In genomic region chr1:27887215-27888035, GRCh38 we compare ENCODE assay signal across 10 cellular contexts. TPM values are rescaled to one million over a fixed set of nuclear protein-coding genes. Genes with fewer than 3 reads are reported as not detected.
A peak's percentile ranks its signal among the peaks of the same experiment; 100 is the strongest.
DNase-seq lines count a peak whose midpoint lies in the region; ATAC-seq and TF ChIP-seq lines count a peak whose summit lies in the region.
"Had no signal": no experiment of that assay in that cellular context is flagged by ENCODE, and none has a peak within 500 bp of the region (broad histone marks: within the 10 kb centered on the region; RNA-seq: fewer than 3 reads in every experiment).

No MANE protein-coding gene starts in this region.

- H2AFZ ChIP-seq in osteoblast (ENCODE audit: low read length): no peak overlapping the region

- H3K27me3 ChIP-seq in osteoblast (ENCODE audit: insufficient read depth, low read length): no peaks in the 10 kb centered on the region

- peaks cover 80% of the 10 kb centered on the region for H3K4me1 Mint-ChIP-seq in activated CD8-positive, alpha-beta T cell treated with anti-CD3 and anti-CD28 coated beads, Interleukin-2, amount 10 ng/mL, durations not matched to agents 7 days and 5 days (ENCODE audit: low read depth)

- no peaks in the 10 kb centered on the region for H3K9me3 ChIP-seq in osteoblast (ENCODE audit: low read depth, low read length)

- CTCF ChIA-PET in activated CD8-positive, alpha-beta T cell treated with anti-CD3 and anti-CD28 coated beads, Interleukin-2, amount 10 ng/mL, durations not matched to agents 7 days and 5 days (lab: Charles Lee): interaction anchor here (0.9 to 2.3 kb wide), 3 partner anchors 9 to 30 kb away, joined by 4 to 8 read pairs (median 7); no protein-coding TSS in a partner anchor

- peaks cover 88% of the 10 kb centered on the region for H3K36me3 Mint-ChIP-seq in activated CD8-positive, alpha-beta T cell treated with anti-CD3 and anti-CD28 coated beads, Interleukin-2, amount 10 ng/mL, durations not matched to agents 7 days and 5 days (ENCODE audit: low read depth)

- H3K27me3 Mint-ChIP-seq in activated CD8-positive, alpha-beta T cell treated with anti-CD3 and anti-CD28 coated beads, Interleukin-2, amount 10 ng/mL, durations not matched to agents 7 days and 5 days (ENCODE audit: low read depth): no peaks in the 10 kb centered on the region

- H4K20me1 ChIP-seq in osteoblast (ENCODE audit: insufficient read depth, low read length): no peaks in the 10 kb centered on the region

- no peaks in the 10 kb centered on the region for H3K9me3 Mint-ChIP-seq in activated CD8-positive, alpha-beta T cell treated with anti-CD3 and anti-CD28 coated beads, Interleukin-2, amount 10 ng/mL, durations not matched to agents 7 days and 5 days (ENCODE audit: insufficient read depth)

- POLR2A ChIA-PET in activated CD8-positive, alpha-beta T cell treated with anti-CD3 and anti-CD28 coated beads, Interleukin-2, amount 10 ng/mL, durations not matched to agents 7 days and 5 days (lab: Charles Lee): interaction anchor here (1.6 kb wide), 1 partner anchor 18 kb away, joined by 6 read pairs; no protein-coding TSS in a partner anchor

- TF ChIP-seq CTCF in osteoblast (IDR thresholded peaks at IDR 0.05; ENCODE audit: extremely low read depth, low read depth, low read length): no peak

- no peak overlapping the region for H3K4me2 ChIP-seq in osteoblast (ENCODE audit: insufficient read depth, low read length)

- H3K27ac Mint-ChIP-seq in activated CD8-positive, alpha-beta T cell treated with anti-CD3 and anti-CD28 coated beads, Interleukin-2, amount 10 ng/mL, durations not matched to agents 7 days and 5 days: peak overlapping the region; percentile 90

- H3K4me3 Mint-ChIP-seq in activated CD8-positive, alpha-beta T cell treated with anti-CD3 and anti-CD28 coated beads, Interleukin-2, amount 10 ng/mL, durations not matched to agents 7 days and 5 days: peak overlapping the region; percentile 73

- H3K27ac ChIP-seq in osteoblast (ENCODE audit: low read depth, low read length): no peak overlapping the region

- ATAC-seq in activated CD8-positive, alpha-beta T cell treated with anti-CD3 and anti-CD28 coated beads, Interleukin-2, amount 10 ng/mL, durations not matched to agents 7 days and 5 days: peak; percentile 89

- H3K36me3 ChIP-seq in osteoblast (ENCODE audit: insufficient read depth, low read length): peaks cover 31% of the 10 kb centered on the region

- DNase-seq in GDM1 (lab: John Stamatoyannopoulos, UW): peak; percentile 73
- peak; percentile 90 to 92 for DNase-seq in Kasumi-1 (lab: John Stamatoyannopoulos, UW)
- peak; percentile 75 for DNase-seq in activated CD8-positive, alpha-beta T cell treated with anti-CD3 and anti-CD28 coated beads, Interleukin-2, amount 10 ng/mL, durations not matched to agents 7 days and 5 days
- peak; percentile 35 for DNase-seq in mesenteric fat pad (ENCODE audit: low spot score)
- no peak for DNase-seq in GM03348 (ENCODE audit: low spot score)
- no peak for DNase-seq in osteoblast (ENCODE audit: insufficient read length, low spot score, missing footprints)
- no peak for DNase-seq in HCEC 1CT
- no peak for DNase-seq in NCI-H187 treated with DMSO at 0.1 percent for 48 hours (lab: John Stamatoyannopoulos, UW)
- DNase-seq: effector CD8-positive, alpha-beta T cell; stimulated activated CD4-positive, alpha-beta T cell treated with anti-CD3 and anti-CD28 coated beads, Interleukin-4, amount 100 ng/mL, for 1 hour had no signal

- no peaks in the 10 kb centered on the region for H3K79me2 ChIP-seq in osteoblast (ENCODE audit: insufficient read depth, low read length)

- no peaks in the 10 kb centered on the region for H3K4me1 ChIP-seq in osteoblast (ENCODE audit: insufficient read depth, low read length)

- no peak overlapping the region for H3K4me3 ChIP-seq in osteoblast (ENCODE audit: insufficient read depth, low read length)

RNA-seq across cellular contexts. Expression of gene THEMIS2, which starts 15.1 kb away (rescaled TPM):
- 10 to 100 TPM; 35.9 to 39.9 TPM for total RNA-seq in activated CD8-positive, alpha-beta T cell treated with anti-CD3 and anti-CD28 coated beads, Interleukin-2, amount 10 ng/mL, durations not matched to agents 7 days and 5 days
- total RNA-seq in mesenteric fat pad (64.9 TPM), osteoblast (16.8 and 17.4 TPM in 2 replicates)

RNA-seq across cellular contexts. Expression of gene RPA2, which starts 26.9 kb away (rescaled TPM):
- total RNA-seq in activated CD8-positive, alpha-beta T cell treated with anti-CD3 and anti-CD28 coated beads, Interleukin-2, amount 10 ng/mL, durations not matched to agents 7 days and 5 days: 10 to 100 TPM; 79.0 to 81.0 TPM
- total RNA-seq in mesenteric fat pad (31.6 TPM), osteoblast (20.6 and 49.8 TPM in 2 replicates)

RNA-seq across cellular contexts. Expression of gene SMPDL3B, which starts 47.4 kb away (rescaled TPM):
- under 1 TPM; 0.76 to 0.82 TPM for total RNA-seq in activated CD8-positive, alpha-beta T cell treated with anti-CD3 and anti-CD28 coated beads, Interleukin-2, amount 10 ng/mL, durations not matched to agents 7 days and 5 days
- not detected for total RNA-seq in mesenteric fat pad
- total RNA-seq in osteoblast: under 0.01 TPM in 1 of 2 replicates, not detected in the other

RNA-seq across cellular contexts. Expression of gene PPP1R8, which starts 56.8 kb away (rescaled TPM):
- total RNA-seq in activated CD8-positive, alpha-beta T cell treated with anti-CD3 and anti-CD28 coated beads, Interleukin-2, amount 10 ng/mL, durations not matched to agents 7 days and 5 days: 10 to 100 TPM; 61.4 to 66.6 TPM
- total RNA-seq in mesenteric fat pad (35.3 TPM), osteoblast (29.7 and 34.2 TPM in 2 replicates)

Comparison
In these comparisons a context has a peak if more than half of its experiments do, and no peak if none do; other contexts are left out.
1. DNase-seq: peak in GDM1 (single experiment), Kasumi-1 (2 of 2), activated CD8-positive, alpha-beta T cell treated with anti-CD3 and anti-CD28 coated beads, Interleukin-2, amount 10 ng/mL, durations not matched to agents 7 days and 5 days (single experiment) and mesenteric fat pad (single experiment); none in GM03348 (single experiment), osteoblast (single experiment), HCEC 1CT (single experiment) and NCI-H187 treated with DMSO at 0.1 percent for 48 hours (single experiment).